ENCODE assay signal across 22 cellular contexts in genomic region chr11:2877474-2877873, GRCh38. TPM values are rescaled to one million over a fixed set of nuclear protein-coding genes. Genes with fewer than 3 reads are reported as not detected.
"Had no signal": no experiment of that assay in that cellular context is flagged by ENCODE, and none has a peak within 500 bp of the region (broad histone marks: within the 10 kb centered on the region; RNA-seq: fewer than 3 reads in every experiment).

No MANE protein-coding gene starts in this region.

- H3K27ac ChIP-seq: hepatocyte, left ventricle myocardium inferior, pancreas, right lobe of liver, suprapubic skin, transverse colon, vagina had no signal

- DNase-seq: cerebellar nuclear complex; cortex of kidney; effector memory CD8-positive, alpha-beta T cell; erythroblast; head of caudate nucleus; kidney; left ventricle myocardium inferior; naive thymus-derived CD4-positive, alpha-beta T cell; occipital lobe; pancreas; retina; right lobe of liver; small intestine; stimulated activated CD4-positive, alpha-beta T cell treated with anti-CD3 and anti-CD28 coated beads, Interleukin-15, amount 100 ng/mL, for 24 hours; stimulated activated CD4-positive, alpha-beta T cell treated with anti-CD3 and anti-CD28 coated beads, Interleukin-2, amount 100 ng/mL, for 48 hours; stimulated activated naive B cell treated with anti-CD40 and anti-IgM and Interleukin-4, amounts not matched to agents 10 μg/mL and 1 μg/mL and 100 μg/mL, for 72 hours; transverse colon had no signal

- H3K4me3 ChIP-seq: hepatocyte, left ventricle myocardium inferior, lung, pancreas, right lobe of liver, suprapubic skin, transverse colon, vagina had no signal

- H3K27me3 ChIP-seq: hepatocyte, pancreas, right lobe of liver, suprapubic skin, vagina had no signal

- H3K9me3 ChIP-seq: pancreas, right lobe of liver, suprapubic skin, transverse colon, vagina had no signal

- H3K36me3 ChIP-seq: pancreas, right lobe of liver, suprapubic skin, transverse colon, vagina had no signal

- H3K4me1 ChIP-seq: pancreas, right lobe of liver had no signal

- ATAC-seq: effector memory CD8-positive, alpha-beta T cell; naive thymus-derived CD4-positive, alpha-beta T cell; right lobe of liver; stimulated activated naive B cell treated with anti-CD40 and anti-IgM and Interleukin-4, amounts not matched to agents 10 μg/mL and 1 μg/mL and 100 μg/mL, for 72 hours had no signal

RNA-seq across cellular contexts. Expression of gene PHLDA2, which starts 51.7 kb away (rescaled TPM):
- total RNA-seq: frontal cortex, left ventricle myocardium inferior, occipital lobe had no signal
- polyA plus RNA-seq: naive thymus-derived CD4-positive, alpha-beta T cell had no signal
